Comparison of ENCODE assay signal across 7 cellular contexts in genomic region chr2:131922871-131923270, GRCh38.
DNase-seq lines count a peak whose midpoint lies in the region; FAIRE-seq and TF ChIP-seq lines count a peak whose summit lies in the region.
"Not testable (repeated sequence)": the region's sequence is repeated elsewhere in the genome, so short reads cannot be mapped to it uniquely, and the experiment has no call there.

No MANE protein-coding gene starts in this region.

- H3K27ac ChIP-seq in OCI-LY3 (ENCODE audit: low read length) = peak overlapping the region; percentile 14; the same call in 1 of the 2 replicates
- not testable (repeated sequence) for H3K27ac ChIP-seq in astrocyte (ENCODE audit: low read depth, low read length)

- not testable (repeated sequence) for H4K20me1 ChIP-seq in OCI-LY3 (ENCODE audit: insufficient read depth, low read length); astrocyte (ENCODE audit: insufficient read depth, low read length)

- DNase-seq in EL (peak; percentile 18), H4 (ENCODE audit: low spot score) (peak; percentile 5), MV-4-11 (lab: John Stamatoyannopoulos, UW) (peak; percentile 23), astrocyte (ENCODE audit: low read depth) (peak; percentile 31), dermis blood vessel endothelial cell (peak; percentile 10), fibroblast of pulmonary artery (ENCODE audit: low read depth) (peak; percentile 47)

- H2AFZ ChIP-seq in OCI-LY3 (ENCODE audit: low read depth, low read length); astrocyte (ENCODE audit: low read depth, low read length): not testable (repeated sequence)

- not testable (repeated sequence) for H3K9ac ChIP-seq in OCI-LY3 (ENCODE audit: low read length); astrocyte (ENCODE audit: low read length)

- not testable (repeated sequence) for TF ChIP-seq CTCF in OCI-LY3 (IDR thresholded peaks at IDR 0.05; ENCODE audit: low read depth, low read length); astrocyte (IDR thresholded peaks at IDR 0.05; ENCODE audit: insufficient read depth, low read depth, low read length); fibroblast of pulmonary artery (IDR thresholded peaks at IDR 0.05; ENCODE audit: low read length, missing control alignments)

- H3K4me3 ChIP-seq in OCI-LY3 (ENCODE audit: low read length); astrocyte (ENCODE audit: insufficient read depth, low read depth, low read length); fibroblast of pulmonary artery (replicated peaks; ENCODE audit: low read depth, low read length): not testable (repeated sequence)

- H3K4me1 Mint-ChIP-seq in astrocyte (ENCODE audit: low read depth, unreplicated experiment) = not testable (repeated sequence)

- H3K9me3 Mint-ChIP-seq in astrocyte (ENCODE audit: unreplicated experiment) = not testable (repeated sequence)

- H3K27me3 ChIP-seq in OCI-LY3 (ENCODE audit: low read depth, low read length); astrocyte (ENCODE audit: insufficient read depth, low read length): not testable (repeated sequence)

- H3K4me2 ChIP-seq in OCI-LY3 (ENCODE audit: low read length) = peak overlapping the region; percentile 35
- not testable (repeated sequence) for H3K4me2 ChIP-seq in astrocyte (ENCODE audit: low read length)

- H3K27me3 Mint-ChIP-seq in astrocyte (ENCODE audit: low read depth, unreplicated experiment) = not testable (repeated sequence)

- H3K36me3 ChIP-seq in OCI-LY3 (replicated peaks; ENCODE audit: low read depth, low read length); astrocyte (ENCODE audit: insufficient read depth, low read length): not testable (repeated sequence)

- not testable (repeated sequence) for H3K36me3 Mint-ChIP-seq in astrocyte (ENCODE audit: low read depth, unreplicated experiment)

- not testable (repeated sequence) for H3K9me3 ChIP-seq in OCI-LY3 (ENCODE audit: insufficient read depth, low read length); astrocyte (ENCODE audit: insufficient read depth, low read depth, low read length)

- H3K79me2 ChIP-seq in OCI-LY3 (ENCODE audit: low read length); astrocyte (ENCODE audit: insufficient read depth, low read length): not testable (repeated sequence)

- not testable (repeated sequence) for H3K27ac Mint-ChIP-seq in astrocyte (ENCODE audit: unreplicated experiment)

- peaks cover 12% of the 10 kb centered on the region for H3K4me1 ChIP-seq in OCI-LY3 (ENCODE audit: low read length)
- H3K4me1 ChIP-seq in astrocyte (ENCODE audit: insufficient read depth, low read length) = not testable (repeated sequence)

- not testable (repeated sequence) for FAIRE-seq in astrocyte (lab: Jason Lieb, UNC)

- H3K4me3 Mint-ChIP-seq in astrocyte (ENCODE audit: unreplicated experiment) = not testable (repeated sequence)
